Comparison of ENCODE assay signal across 10 cellular contexts in the genomic region with DNA sequence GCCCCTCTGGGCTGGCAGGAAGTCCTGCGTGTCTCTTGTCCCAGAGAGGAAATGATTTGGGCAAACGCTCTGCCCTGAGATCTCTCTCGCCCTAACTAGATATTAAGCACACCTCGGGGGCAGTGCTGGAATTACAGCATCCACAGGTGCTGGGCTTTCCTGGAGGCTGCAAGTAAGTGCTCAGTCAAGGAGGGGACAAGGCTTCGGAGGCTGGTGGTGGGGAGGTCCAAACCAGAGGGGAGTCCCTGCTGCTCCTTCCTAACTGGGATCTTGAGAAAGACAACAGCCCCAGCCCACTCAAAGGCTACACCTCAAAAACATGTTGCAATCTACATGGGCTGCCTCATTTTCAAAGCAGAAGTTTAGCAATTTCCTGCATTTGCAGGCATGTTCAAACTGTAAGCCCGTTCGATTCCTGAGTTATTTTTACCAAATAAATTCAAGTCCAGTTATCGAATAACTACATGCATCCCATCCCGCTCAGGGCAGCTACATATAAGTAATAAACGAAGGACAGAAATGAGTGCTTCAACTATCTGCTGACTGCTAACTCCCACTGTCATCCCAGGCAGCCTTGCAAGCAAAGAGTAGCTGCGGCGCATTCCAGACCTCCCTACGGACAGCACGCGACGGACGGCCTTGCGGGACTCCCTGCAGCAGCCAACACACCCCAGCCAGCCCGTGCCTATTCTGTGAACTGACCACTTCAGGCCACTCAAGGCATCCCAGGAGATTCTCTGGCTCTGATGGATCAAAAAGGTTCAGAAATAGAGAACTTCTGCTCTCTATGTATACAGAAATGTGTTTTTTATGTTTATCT. TPM values are rescaled to one million over a fixed set of nuclear protein-coding genes. Genes with fewer than 3 reads are reported as not detected.
DNase-seq lines count a peak whose midpoint lies in the region; ATAC-seq, FAIRE-seq and TF ChIP-seq lines count a peak whose summit lies in the region.
"Had no signal": no experiment of that assay in that cellular context is flagged by ENCODE, and none has a peak within 500 bp of the region (broad histone marks: within the 10 kb centered on the region; RNA-seq: fewer than 3 reads in every experiment).

No MANE protein-coding gene starts in this region.

- intact Hi-C loops in CD14-positive monocyte (cut with micrococcal nuclease), result no loop called here
- intact Hi-C loops in GM12878 (cut with micrococcal nuclease; ENCODE audit: unreplicated experiment), result no loop called here

- H3K9me2 ChIP-seq in MM.1S (replicated peaks; ENCODE audit: insufficient read depth, low read length), result no peaks in the 10 kb centered on the region

- H3K4me3 ChIP-seq in GM12878, result 0 out of 2 replicates have a peak overlapping the region, but pooled peaks have one; percentile 8
- no peak overlapping the region for H3K4me3 ChIP-seq in MM.1S (ENCODE audit: low read length)

- peak overlapping the region; percentile 88 to 98 (median 97) for H3K27ac Mint-ChIP-seq in CD14-positive monocyte
- peak overlapping the region in 5 of 6 donors; percentile 27 to 92 (median 74) for H3K27ac Mint-ChIP-seq in naive B cell

- H3K27ac ChIP-seq in GM12878 (ENCODE audit: control insufficient read depth, insufficient read depth), result peak overlapping the region; percentile 56
- no peak overlapping the region for H3K27ac ChIP-seq in MM.1S (ENCODE audit: low read length)

- RAD21 ChIA-PET in GM12878 (lab: Charles Lee; ENCODE audit: unreplicated experiment), result interaction anchor here (0.7 kb wide), 1 partner anchor 20 kb away, joined by 3 read pairs; no protein-coding TSS in a partner anchor

- H3K4me3 Mint-ChIP-seq in CD14-positive monocyte, result peak overlapping the region; percentile 75 to 90
- peak overlapping the region; percentile 60 to 90 (median 81) for H3K4me3 Mint-ChIP-seq in naive B cell
- H3K4me3 Mint-ChIP-seq: H9 had no signal

- SMC1A ChIA-PET in GM12878 (lab: Charles Lee; ENCODE audit: uncharacterized antibody, unreplicated experiment), result interaction anchor here (0.6 kb wide), 1 partner anchor 26 kb away, joined by 3 read pairs; no protein-coding TSS in a partner anchor

- no peaks in the 10 kb centered on the region for H3K9me3 ChIP-seq in GM12878 (replicated peaks; ENCODE audit: control insufficient read depth, insufficient read depth, low read length)
- H3K9me3 ChIP-seq in MM.1S (replicated peaks; ENCODE audit: insufficient read depth, low read length), result no peaks in the 10 kb centered on the region

- H3F3A ChIP-seq in MM.1S (ENCODE audit: insufficient read depth, low read length), result no peaks in the 10 kb centered on the region

- FAIRE-seq in GM12878 (lab: Jason Lieb, UNC) (no peak), GM12892 (lab: Jason Lieb, UNC) (no peak)

- TF ChIP-seq RAD21 in GM12878 (IDR thresholded peaks at IDR 0.05; ENCODE audit: insufficient read depth, low read depth, low read length), result no peak

- BruUV-seq in GM12878 (replicated peaks; lab: Mats Ljungman, UMichigan), result no TSS peak

- H3K36me3 ChIP-seq in GM12878 (ENCODE audit: control insufficient read depth in 2 of 2, insufficient read depth in 2 of 2, low read length in 1 of 2) (peaks cover 0 to 5% of the 10 kb centered on the region in 2 experiments; a peak in 2 of 4 replicates), MM.1S (replicated peaks; ENCODE audit: insufficient read depth, low read length) (no peaks in the 10 kb centered on the region)

- in situ Hi-C loops in GM12878 (cut with MboI), result no loop called here

- CTCF ChIA-PET in GM12878 (lab: Yijun Ruan, JAX), result no interaction called here

- TF ChIP-seq CTCF in CD14-positive monocyte (IDR thresholded peaks at IDR 0.05), result no peak
- no peak for TF ChIP-seq CTCF in GM12878 (IDR thresholded peaks at IDR 0.05 in 2 of 3, conservative IDR thresholded peaks at IDR 0.05 in 1 of 3; ENCODE audit: control insufficient read depth in 2 of 3, extremely low read depth in 1 of 3, insufficient read depth in 1 of 3, low read depth in 3 of 3, low read length in 3 of 3)
- TF ChIP-seq CTCF in MM.1S (IDR thresholded peaks at IDR 0.05; ENCODE audit: low read length), result no peak

- WGBS in GM12878 (ENCODE audit: insufficient coverage, insufficient replicate concordance, low lambda C conversion rate, missing lambda C conversion rate), result 38% methylated on average over 19 of the region's 19 CpGs

- H3K36me3 Mint-ChIP-seq in CD14-positive monocyte, result peaks cover 19 to 34% of the 10 kb centered on the region in 2 donors
- peaks cover 0 to 6% of the 10 kb centered on the region in 2 donors for H3K36me3 Mint-ChIP-seq in naive B cell

- DNase-seq in CD14-positive monocyte (ENCODE audit: low spot score), result no peak
- DNase-seq in GM12878 (ENCODE audit: low read depth, low spot score), result no peak
- no peak for DNase-seq in naive B cell
- no peak for DNase-seq in GM12892 (ENCODE audit: insufficient read length)
- DNase-seq in NCI-H128 (lab: John Stamatoyannopoulos, UW; ENCODE audit: unreplicated experiment), result no peak
- no peak for DNase-seq in MM.1S
- no peak for DNase-seq in effector CD8-positive, alpha-beta T cell (lab: John Stamatoyannopoulos, UW)
- DNase-seq: cerebellar nuclear complex, H9 had no signal

- ATAC-seq in HG03135 (IDR thresholded peaks at IDR 0.05; ENCODE audit: unreplicated experiment), result peak; percentile 50
- peak; percentile 57 for ATAC-seq in GM12878
- peak; percentile 41 to 49 for ATAC-seq in naive B cell (ENCODE audit: low read depth in 2 of 2)

- TF ChIP-seq EP300 in GM12878 (IDR thresholded peaks at IDR 0.05; ENCODE audit: borderline replicate concordance in 1 of 2, control insufficient read depth in 1 of 2, low read depth in 2 of 2, low read length in 2 of 2), result no peak

- no peak overlapping the region for H3K9ac ChIP-seq in GM12878 (ENCODE audit: control insufficient read depth, insufficient read depth, low read length)
- H3K9ac ChIP-seq in MM.1S (ENCODE audit: low read length), result no peak overlapping the region

- H3K4me2 ChIP-seq in GM12878 (ENCODE audit: control insufficient read depth, insufficient read depth), result peak overlapping the region; percentile 75
- H3K4me2 ChIP-seq in MM.1S (ENCODE audit: low read depth, low read length), result no peak overlapping the region

- H3K27me3 ChIP-seq in GM12878 (replicated peaks in 1 of 2; ENCODE audit: control insufficient read depth in 2 of 2, insufficient read depth in 2 of 2, low read length in 1 of 2) (no peaks in the 10 kb centered on the region), MM.1S (replicated peaks; ENCODE audit: insufficient read depth, low read length) (no peaks in the 10 kb centered on the region)

- H3K27me3 Mint-ChIP-seq in CD14-positive monocyte (ENCODE audit: low read depth in 3 of 3) (peaks cover 0 to 2% (median 0%) of the 10 kb centered on the region in 3 donors), naive B cell (no peaks in the 10 kb centered on the region)

- H3K4me1 Mint-ChIP-seq in CD14-positive monocyte, result peaks cover 88% of the 10 kb centered on the region
- peaks cover 28 to 52% (median 47%) of the 10 kb centered on the region in 3 donors for H3K4me1 Mint-ChIP-seq in naive B cell

- H3K9me3 Mint-ChIP-seq in CD14-positive monocyte (no peaks in the 10 kb centered on the region), naive B cell (no peaks in the 10 kb centered on the region)
- H3K9me3 Mint-ChIP-seq: H9 had no signal

- peaks cover 13% of the 10 kb centered on the region for H3K4me1 ChIP-seq in GM12878 (ENCODE audit: control insufficient read depth, insufficient read depth, low read length)
- no peaks in the 10 kb centered on the region for H3K4me1 ChIP-seq in MM.1S (ENCODE audit: low read length)

- POLR2A ChIA-PET in GM12878 (lab: Charles Lee), result no interaction called here

- H3K79me2 ChIP-seq in GM12878 (ENCODE audit: control insufficient read depth, insufficient read depth, low read length) (peaks cover 67% of the 10 kb centered on the region), MM.1S (ENCODE audit: low read length) (peaks cover 8% of the 10 kb centered on the region)

- peaks cover 3% of the 10 kb centered on the region for H4K20me1 ChIP-seq in GM12878 (ENCODE audit: control insufficient read depth, insufficient read depth)
- H4K20me1 ChIP-seq in MM.1S (ENCODE audit: insufficient read depth, low read length), result no peaks in the 10 kb centered on the region

- no peak for TF ChIP-seq POLR2A in GM12878 (IDR thresholded peaks at IDR 0.05; ENCODE audit: low read depth, low read length)
- TF ChIP-seq POLR2A in GM12892 (IDR thresholded peaks at IDR 0.05; ENCODE audit: low read depth, low read length), result no peak

- no peak overlapping the region for H2AFZ ChIP-seq in GM12878 (ENCODE audit: control insufficient read depth, low read depth, low read length)
- no peak overlapping the region for H2AFZ ChIP-seq in MM.1S (ENCODE audit: low read length)

TF ChIP-seq in GM12878, 131 proteins besides CTCF, POLR2A, EP300 and RAD21 (continues in another document):
- no peak for TF ChIP-seq BCL3 (IDR thresholded peaks at IDR 0.05; ENCODE audit: borderline replicate concordance, insufficient read depth, low read depth, low read length, poor library complexity, severe bottlenecking)

RNA-seq across cellular contexts. Expression of gene ZNF516, which starts 27.5 kb away (rescaled TPM):
- 1 to 10 TPM; 5.0 to 8.6 TPM for polyA plus RNA-seq in CD14-positive monocyte
- total RNA-seq in GM12878 (2013; cell fraction: nucleolus; rRNA removed), result 64.3 and 64.4 TPM in 2 replicates
- 9.5 and 12.1 TPM in 2 replicates for total RNA-seq in GM12878 (2014; rRNA removed)
- 6.8 and 6.9 TPM in 2 replicates for total RNA-seq in GM12878 (2014; rRNA removed; fragmentation: Illumina TruSeq; extraction: Trizol)
- 23.8 and 32.0 TPM in 2 replicates for total RNA-seq in GM12878 (2021)
- 7.3 TPM for polyA plus RNA-seq in GM12878 (2011; ENCODE audit: low read depth)
- 8.7 and 9.0 TPM in 2 replicates for polyA plus RNA-seq in GM12878 (2011; rRNA removed)
- polyA plus RNA-seq in GM12878 (2011; cell fraction: cytosol; rRNA removed), result 5.5 and 6.0 TPM in 2 replicates
- polyA plus RNA-seq in GM12878 (2011; cell fraction: nucleus; rRNA removed), result 21.3 and 23.9 TPM in 2 replicates
- 11.5 and 14.1 TPM in 2 replicates for polyA plus RNA-seq in GM12878 (2012)
- polyA plus RNA-seq in GM12878 (2014; fragmentation: Illumina TruSeq; extraction: Trizol), result 3.9 and 4.7 TPM in 2 replicates
- polyA plus RNA-seq in GM12878 (2014; fragmentation: Nextera tagmentation; extraction: Ambion mirVana), result 1 to 10 TPM; 2.0 to 4.2 TPM
- polyA plus RNA-seq in GM12878 (2014; rRNA removed), result 9.8 and 10.4 TPM in 2 replicates
- polyA plus RNA-seq in GM12878 (2016; fragmentation: Nextera tagmentation; extraction: Ambion mirVana), result 1 to 10 TPM; 8.2 to 8.3 TPM
- 6.5 and 11.3 TPM in 2 replicates for polyA minus RNA-seq in GM12878 (2011; rRNA and poly(A)+ RNA removed)
- polyA minus RNA-seq in GM12878 (2011; cell fraction: cytosol; rRNA and poly(A)+ RNA removed), result 6.0 and 11.0 TPM in 2 replicates
- polyA minus RNA-seq in GM12878 (2011; cell fraction: nucleus; rRNA and poly(A)+ RNA removed), result 22.1 and 30.9 TPM in 2 replicates
- 1 to 10 TPM; 1.7 to 7.5 (median 4.8) TPM for polyA plus RNA-seq in naive B cell (ENCODE audit: low read depth in 6 of 6)
- 2.5 TPM for polyA plus RNA-seq in GM12892 (2012; ENCODE audit: missing spikeins)
